8 cellular contexts compared by ENCODE assay signal in the genomic region with DNA sequence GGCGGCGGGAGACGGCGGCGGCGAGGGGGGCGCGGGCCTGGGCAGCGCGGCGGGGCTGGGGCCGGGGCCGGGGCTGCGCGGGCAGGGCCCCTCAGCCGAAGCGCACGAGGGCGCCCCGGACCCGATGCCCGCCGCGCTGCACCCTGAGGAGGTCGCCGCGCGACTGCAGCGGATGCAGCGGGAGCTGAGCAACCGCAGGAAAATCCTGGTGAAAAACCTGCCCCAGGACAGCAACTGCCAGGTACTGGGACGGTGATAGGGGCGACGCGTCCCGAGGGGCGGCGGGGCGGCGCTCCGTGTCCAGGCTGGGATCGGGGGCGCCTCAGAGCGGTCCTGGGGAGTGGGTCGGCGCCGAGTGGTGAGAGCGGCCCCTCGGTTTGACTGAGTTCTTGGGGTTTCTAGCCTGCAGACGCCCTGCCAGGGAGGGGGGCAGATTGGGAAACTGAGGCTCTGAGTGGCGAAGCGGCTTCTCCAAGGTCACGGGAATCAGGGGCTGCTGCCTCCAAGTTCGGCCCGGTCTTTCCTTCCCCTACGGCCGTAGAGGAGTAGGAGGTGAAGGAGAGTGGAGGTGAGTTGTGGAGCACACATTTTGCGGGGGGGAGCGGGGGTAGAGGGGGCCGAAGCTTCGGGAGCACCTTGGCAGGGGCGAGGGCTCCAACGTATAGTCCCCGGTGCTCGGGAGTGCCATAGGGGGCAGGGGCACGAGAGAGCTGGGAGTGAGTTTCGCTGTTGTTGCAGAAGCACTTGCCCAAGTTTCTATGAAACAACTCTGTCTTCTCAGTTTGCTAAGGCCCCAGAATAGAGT. TPM values are rescaled to one million over a fixed set of nuclear protein-coding genes. Genes with fewer than 3 reads are reported as not detected.
DNase-seq lines count a peak whose midpoint lies in the region; ATAC-seq and TF ChIP-seq lines count a peak whose summit lies in the region.

No MANE protein-coding gene starts in this region.

- H3K9me3 ChIP-seq in DOHH2 (ENCODE audit: control insufficient read depth, insufficient read depth, low read length) (no peaks in the 10 kb centered on the region), gastroesophageal sphincter (no peaks in the 10 kb centered on the region)

- peak overlapping the region; percentile 86 for H2AFZ ChIP-seq in GM23338

- no peaks in the 10 kb centered on the region for H3K27me3 Mint-ChIP-seq in GM23338 (ENCODE audit: insufficient read depth, low read depth, poor library complexity)

- 0% methylated on average over 6 to 12 of the region's 67 CpGs for WGBS in gastroesophageal sphincter (ENCODE audit: low coverage in 1 of 2), 2 donors

- DNase-seq in GM23338 (ENCODE audit: low spot score) = peak; percentile 49
- DNase-seq in NCI-H748 (lab: John Stamatoyannopoulos, UW; ENCODE audit: unreplicated experiment) = peak; percentile 29
- DNase-seq in activated naive CD4-positive, alpha-beta T cell treated with anti-CD3 and anti-CD28 coated beads, Interleukin-2, amount 50 U/mL, for 16 hours = peak; percentile 11
- peak in 35 of 56 donors; percentile 1 to 53 (median 23) for DNase-seq in nucleus accumbens (lab: John Stamatoyannopoulos, UW)

- no peak for TF ChIP-seq POLR2A in gastroesophageal sphincter (IDR thresholded peaks at IDR 0.05)

- peaks cover 28% of the 10 kb centered on the region for H3K4me1 Mint-ChIP-seq in GM23338

- TF ChIP-seq EP300 in gastroesophageal sphincter (IDR thresholded peaks at IDR 0.05) = no peak

- H4K20me1 ChIP-seq in DOHH2 (ENCODE audit: control insufficient read depth, insufficient read depth, low read depth, low read length) = no peaks in the 10 kb centered on the region
- H4K20me1 ChIP-seq in GM23338 (replicated peaks; ENCODE audit: insufficient read depth) = peaks cover 19% of the 10 kb centered on the region

- no peaks in the 10 kb centered on the region for H3K36me3 Mint-ChIP-seq in GM23338 (ENCODE audit: low read depth)

- 0 out of 2 replicates have a peak, but pooled peaks cover 3% of the 10 kb centered on the region for H3K27me3 ChIP-seq in DOHH2 (ENCODE audit: control insufficient read depth, low read length)
- H3K27me3 ChIP-seq in GM23338 (ENCODE audit: insufficient read depth) = peaks cover 9% of the 10 kb centered on the region
- no peaks in the 10 kb centered on the region for H3K27me3 ChIP-seq in gastroesophageal sphincter

- H3K9me3 Mint-ChIP-seq in GM23338 = no peaks in the 10 kb centered on the region

- H3K9me2 ChIP-seq in DOHH2 (replicated peaks; ENCODE audit: control insufficient read depth, low read length) = no peaks in the 10 kb centered on the region
- no peaks in the 10 kb centered on the region for H3K9me2 ChIP-seq in GM23338 (ENCODE audit: insufficient read depth)

- H3K4me3 Mint-ChIP-seq in GM23338 = peak overlapping the region; percentile 90

- H3K4me3 ChIP-seq in DOHH2 (ENCODE audit: low read length) = peak overlapping the region; percentile 91
- peak overlapping the region; percentile 89 for H3K4me3 ChIP-seq in GM23338
- H3K4me3 ChIP-seq in gastroesophageal sphincter = peak overlapping the region; percentile 84 to 90

- H3F3A ChIP-seq in DOHH2 (ENCODE audit: control insufficient read depth, insufficient read depth) = peaks cover 12% of the 10 kb centered on the region
- no peaks in the 10 kb centered on the region; the same call in 1 of the 2 replicates for H3F3A ChIP-seq in GM23338 (replicated peaks; ENCODE audit: low read depth)

- H3K4me1 ChIP-seq in DOHH2 (ENCODE audit: control insufficient read depth, low read length) (peaks cover 22% of the 10 kb centered on the region), GM23338 (ENCODE audit: insufficient read depth) (peaks cover 20% of the 10 kb centered on the region), gastroesophageal sphincter (peaks cover 5 to 49% (median 7%) of the 10 kb centered on the region in 3 donors)

- H3K27ac Mint-ChIP-seq in GM23338 = peak overlapping the region; percentile 78; the same call in 1 of the 2 replicates

- H3K4me2 ChIP-seq in DOHH2 (ENCODE audit: low read length) = peak overlapping the region; percentile 94
- H3K4me2 ChIP-seq in GM23338 = peak overlapping the region; percentile 91

- ATAC-seq in GM23338 (peak; percentile 59), gastroesophageal sphincter (peak; percentile 51), HG02840 (IDR thresholded peaks at IDR 0.05; ENCODE audit: low FRiP score, unreplicated experiment) (no peak), HG03521 (IDR thresholded peaks at IDR 0.05; ENCODE audit: unreplicated experiment) (no peak)

- H3K79me2 ChIP-seq in DOHH2 (ENCODE audit: control insufficient read depth, low read length) (peaks cover 8% of the 10 kb centered on the region), GM23338 (replicated peaks; ENCODE audit: insufficient read depth) (peaks cover 44% of the 10 kb centered on the region)

- H3K27ac ChIP-seq in DOHH2 (ENCODE audit: low read depth, low read length) (no peak overlapping the region), GM23338 (ENCODE audit: low read depth) (no peak overlapping the region), gastroesophageal sphincter (peak overlapping the region; percentile 74 to 91 (median 86))

- H3K36me3 ChIP-seq in DOHH2 (ENCODE audit: control insufficient read depth, low read length) = no peaks in the 10 kb centered on the region
- peaks cover 2% of the 10 kb centered on the region; the same call in 1 of the 2 replicates for H3K36me3 ChIP-seq in GM23338 (ENCODE audit: insufficient read depth)
- H3K36me3 ChIP-seq in gastroesophageal sphincter = no peaks in the 10 kb centered on the region

- TF ChIP-seq CTCF in DOHH2 (IDR thresholded peaks at IDR 0.05; ENCODE audit: low read depth, low read length, poor library complexity, severe bottlenecking) (no peak), GM23338 (conservative IDR thresholded peaks at IDR 0.05; ENCODE audit: low read depth in 2 of 2) (no peak; a peak in 1 of 4 replicates), gastroesophageal sphincter (IDR thresholded peaks at IDR 0.05) (no peak)

TF ChIP-seq in GM23338, 12 proteins besides CTCF, POLR2A, EP300 and RAD21:
- TF ChIP-seq POLR2AphosphoS5 (IDR thresholded peaks at IDR 0.05; ENCODE audit: low read depth) (peak; percentile 19; the same call in 1 of the 2 replicates), EZH2phosphoT487 (IDR thresholded peaks at IDR 0.05; ENCODE audit: unreplicated experiment) (no peak)

RNA-seq across cellular contexts. Expression of a gene that starts 0.5 kb away (rescaled TPM):
- total RNA-seq in GM23338 (2014; rRNA removed; shearing (Covaris generic)) = 24.6 and 27.0 TPM in 2 replicates
- polyA plus RNA-seq in GM23338 (2016; fragmentation: Nextera tagmentation; extraction: Ambion mirVana) = 5.9 and 7.8 TPM in 2 replicates
- 10 to 100 TPM; 12.5 to 32.9 (median 32.0) TPM for total RNA-seq in gastroesophageal sphincter

Comparison
In these comparisons a context has a peak if more than half of its experiments do, and no peak if none do; other contexts are left out.
1. H3K27ac ChIP-seq: peak in gastroesophageal sphincter (4 of 4); none in DOHH2 (single experiment) and GM23338 (single experiment).
2. ATAC-seq: peak in GM23338 (single experiment) and gastroesophageal sphincter (single experiment); none in HG02840 (single experiment) and HG03521 (single experiment).
3. Peak in every context shown above with its lines, with median percentiles within 50 percentile points of each other: H3K4me3 ChIP-seq and DNase-seq.